Comparison of ENCODE assay signal across 20 cellular contexts in the genomic region with DNA sequence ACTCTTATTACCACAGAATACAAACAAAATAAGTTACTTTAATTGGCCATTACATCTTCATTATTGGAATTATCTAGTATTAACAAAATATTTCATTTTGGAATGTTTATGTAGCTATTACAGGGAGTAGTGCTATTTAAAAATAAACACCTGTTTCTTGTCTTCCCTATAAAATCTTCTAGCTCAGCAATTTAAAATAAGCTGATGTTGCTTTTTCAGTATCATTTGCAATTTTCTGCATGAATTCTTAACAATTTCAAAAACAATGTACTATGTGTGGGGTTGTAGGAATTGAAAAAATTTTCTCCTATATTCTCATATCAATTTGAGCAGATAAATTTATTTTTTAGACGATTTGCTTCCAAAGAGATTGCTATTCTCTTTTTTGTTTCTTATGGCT.
DNase-seq lines count a peak whose midpoint lies in the region; ATAC-seq, FAIRE-seq and TF ChIP-seq lines count a peak whose summit lies in the region.
"Had no signal": no experiment of that assay in that cellular context is flagged by ENCODE, and none has a peak within 500 bp of the region (broad histone marks: within the 10 kb centered on the region; RNA-seq: fewer than 3 reads in every experiment).

No MANE protein-coding gene starts in this region.

- H3K9me1 ChIP-seq in IMR-90 (ENCODE audit: insufficient read depth, low read length) (no peaks in the 10 kb centered on the region), K562 (ENCODE audit: control insufficient read depth, insufficient read depth, low read length) (no peaks in the 10 kb centered on the region)

- in situ Hi-C loops in IMR-90 (cut with MboI; ENCODE audit: low sequenced_read_pairs) = no loop called here
- in situ Hi-C loops in K562 (cut with MboI) = no loop called here

- H3K4me2 ChIP-seq in A549 (no peak overlapping the region), IMR-90 (ENCODE audit: low read depth, low read length) (no peak overlapping the region), K562 (ENCODE audit: insufficient read depth, low read length) (no peak overlapping the region)
- H3K4me2 ChIP-seq: BLaER1 treated with 17β-estradiol and CSF1 and Interleukin-3, amounts not matched to agents 10 nM and 100 nM had no signal

- H3K4me3 ChIP-seq in A549 = no peak overlapping the region
- no peak overlapping the region for H3K4me3 ChIP-seq in IMR-90 (ENCODE audit: insufficient read depth, low read depth, low read length)
- H3K4me3 ChIP-seq in K562 = no peak overlapping the region
- H3K4me3 ChIP-seq: BLaER1 treated with 17β-estradiol and CSF1 and Interleukin-3, amounts not matched to agents 10 nM and 100 nM had no signal

- H2BK120ac ChIP-seq in IMR-90 (ENCODE audit: low read depth, low read length) = no peak overlapping the region

- H4K20me1 ChIP-seq in IMR-90 (ENCODE audit: insufficient read depth, low read length) (no peaks in the 10 kb centered on the region), K562 (replicated peaks; ENCODE audit: control insufficient read depth, insufficient read depth, low read length) (no peaks in the 10 kb centered on the region)
- H4K20me1 ChIP-seq: BLaER1 treated with 17β-estradiol and CSF1 and Interleukin-3, amounts not matched to agents 10 nM and 100 nM had no signal

- no TSS peak for BruUV-seq in IMR-90 (replicated peaks; lab: Mats Ljungman, UMichigan)
- no TSS peak for BruUV-seq in K562 (replicated peaks; lab: Mats Ljungman, UMichigan)

- no peak overlapping the region for H3K9ac ChIP-seq in IMR-90 (ENCODE audit: low read depth, low read length)
- H3K9ac ChIP-seq in K562 (ENCODE audit: insufficient read depth in 1 of 2, low read depth in 2 of 2, low read length in 2 of 2) = no peak overlapping the region
- H3K9ac ChIP-seq: BLaER1 treated with 17β-estradiol and CSF1 and Interleukin-3, amounts not matched to agents 10 nM and 100 nM had no signal

- H3K18ac ChIP-seq in IMR-90 (ENCODE audit: low read depth, low read length) = no peak overlapping the region

- no peaks in the 10 kb centered on the region for H3K9me3 ChIP-seq in A549
- no peaks in the 10 kb centered on the region for H3K9me3 ChIP-seq in IMR-90 (ENCODE audit: control insufficient read depth, insufficient read depth, low read length)
- H3K9me3 ChIP-seq in K562 (replicated peaks; ENCODE audit: control insufficient read depth, insufficient read depth, low read depth, low read length) = no peaks in the 10 kb centered on the region

- TF ChIP-seq EP300 in A549 (IDR thresholded peaks at IDR 0.05) (no peak), K562 (IDR thresholded peaks at IDR 0.05; ENCODE audit: low read length) (no peak)

- H2BK20ac ChIP-seq in IMR-90 (ENCODE audit: low read depth, low read length) = no peak overlapping the region

- POLR2A ChIA-PET in A549 (lab: Yijun Ruan, JAX) = no interaction called here
- POLR2A ChIA-PET in IMR-90 (lab: Charles Lee; ENCODE audit: unreplicated experiment) = no interaction called here
- POLR2A ChIA-PET in K562 (lab: Yijun Ruan, JAX) = no interaction called here

- peak; percentile 82 for FAIRE-seq in A549 (lab: Jason Lieb, UNC)
- no peak for FAIRE-seq in K562 (lab: Jason Lieb, UNC)
- FAIRE-seq: A204.1, G401.6, GM12891, GM19239 had no signal

- no peak for TF ChIP-seq POLR2A in A549 (IDR thresholded peaks at IDR 0.05; ENCODE audit: low read length)
- no peak for TF ChIP-seq POLR2A in IMR-90 (IDR thresholded peaks at IDR 0.05; ENCODE audit: low read depth, low read length)
- no peak for TF ChIP-seq POLR2A in K562 (conservative IDR thresholded peaks at IDR 0.05)

- H3K4me1 ChIP-seq in A549 (no peaks in the 10 kb centered on the region), IMR-90 (ENCODE audit: control insufficient read depth, insufficient read depth, low read length) (no peaks in the 10 kb centered on the region), K562 (replicated peaks in 1 of 2; ENCODE audit: control insufficient read depth in 2 of 2, insufficient read depth in 2 of 2, low read length in 2 of 2) (no peaks in the 10 kb centered on the region)
- H3K4me1 ChIP-seq: BLaER1 treated with 17β-estradiol and CSF1 and Interleukin-3, amounts not matched to agents 10 nM and 100 nM; Caco-2 had no signal

- CTCF ChIA-PET in A549 (lab: Yijun Ruan, JAX) (no interaction called here), IMR-90 (lab: Yijun Ruan, JAX) (no interaction called here), K562 (lab: Yijun Ruan, JAX; ENCODE audit: low intra/inter-chr PET ratio) (no interaction called here)

- H4K8ac ChIP-seq in IMR-90 (ENCODE audit: low read depth in 2 of 2, low read length in 2 of 2) = no peak overlapping the region

- no peak overlapping the region for H4K91ac ChIP-seq in IMR-90 (ENCODE audit: insufficient read depth, low read depth, low read length)

- ATAC-seq in A549 = no peak
- ATAC-seq in IMR-90 (ENCODE audit: low read depth) = no peak
- ATAC-seq in K562 = no peak
- ATAC-seq: CD8-positive, alpha-beta T cell had no signal

- H4K5ac ChIP-seq in IMR-90 (ENCODE audit: low read depth, low read length) = no peak overlapping the region

- H2BK5ac ChIP-seq in IMR-90 (ENCODE audit: low read depth, low read length, poor library complexity, severe bottlenecking) = no peak overlapping the region

- no peak overlapping the region for H2BK15ac ChIP-seq in IMR-90 (ENCODE audit: low read depth, low read length)

- no peak for DNase-seq in A549 (ENCODE audit: low read depth in 1 of 2, low spot score in 1 of 2)
- no peak for DNase-seq in IMR-90
- DNase-seq in K562 (ENCODE audit: extremely low read depth in 1 of 4, low spot score in 3 of 4) = no peak
- DNase-seq in GOT3 (lab: John Stamatoyannopoulos, UW) = no peak
- DNase-seq in SKM-1 treated with dmso at 0.1 percent for 144 hours (lab: John Stamatoyannopoulos, UW; ENCODE audit: unreplicated experiment) = no peak
- DNase-seq in NCI-H226 = no peak
- DNase-seq: 8988T; AML-193; Caco-2; Calu3; CD4-positive, alpha-beta T cell; CD8-positive, alpha-beta T cell; DMS79 treated with DMSO at 0.1 percent for 48 hours; GF-D8 had no signal

- intact Hi-C loops in IMR-90 (cut with micrococcal nuclease) = no loop called here
- intact Hi-C loops in K562 (cut with micrococcal nuclease) = no loop called here

- H3K36me3 ChIP-seq in IMR-90 (ENCODE audit: control insufficient read depth, insufficient read depth, low read length) (no peaks in the 10 kb centered on the region), K562 (ENCODE audit: control insufficient read depth, insufficient read depth, low read length) (no peaks in the 10 kb centered on the region)
- H3K36me3 ChIP-seq: BLaER1 treated with 17β-estradiol and CSF1 and Interleukin-3, amounts not matched to agents 10 nM and 100 nM had no signal

- no peak overlapping the region for H2AK5ac ChIP-seq in IMR-90 (ENCODE audit: low read depth, low read length)

- no peaks in the 10 kb centered on the region for H3K79me1 ChIP-seq in IMR-90 (ENCODE audit: low read depth in 1 of 2, low read length in 2 of 2)

- H3K4ac ChIP-seq in IMR-90 (ENCODE audit: low read depth, low read length) = no peak overlapping the region

- WGBS in A549 (ENCODE audit: missing lambda C conversion rate) = 1% methylated on average over 1 of the region's 1 CpG
- WGBS in IMR-90 (ENCODE audit: extremely low coverage in 2 of 2, insufficient read length in 1 of 2), 2 experiments = no CpG with 5 or more reads among the region's 1 CpG
- 0% methylated on average over 1 of the region's 1 CpG for WGBS in K562 (ENCODE audit: insufficient coverage, low coverage, missing lambda C conversion rate)

- H3K56ac ChIP-seq in IMR-90 (ENCODE audit: extremely low read depth, insufficient read depth, low read length) = no peak overlapping the region

- H3K27ac ChIP-seq in A549 = no peak overlapping the region
- H3K27ac ChIP-seq in IMR-90 (ENCODE audit: insufficient read depth, low read length) = no peak overlapping the region
- H3K27ac ChIP-seq in K562 (ENCODE audit: extremely low read depth, low read depth, low read length) = no peak overlapping the region
- H3K27ac ChIP-seq: BLaER1 treated with 17β-estradiol and CSF1 and Interleukin-3, amounts not matched to agents 10 nM and 100 nM; C4-2B had no signal

- no peak overlapping the region for H2AFZ ChIP-seq in IMR-90 (replicated peaks; ENCODE audit: low read length, poor library complexity)
- no peak overlapping the region for H2AFZ ChIP-seq in K562 (ENCODE audit: low read depth, low read length)

- no peak overlapping the region for H3K23ac ChIP-seq in IMR-90 (ENCODE audit: low read depth, low read length)

- H3K27me3 ChIP-seq in IMR-90 (ENCODE audit: control insufficient read depth, insufficient read depth, low read length) = no peaks in the 10 kb centered on the region
- no peaks in the 10 kb centered on the region for H3K27me3 ChIP-seq in K562 (ENCODE audit: control insufficient read depth in 2 of 2, insufficient read depth in 2 of 2, low read length in 2 of 2)
- H3K27me3 ChIP-seq: BLaER1 treated with 17β-estradiol and CSF1 and Interleukin-3, amounts not matched to agents 10 nM and 100 nM had no signal

- H3K79me2 ChIP-seq in K562 (ENCODE audit: control insufficient read depth, insufficient read depth, low read length) = no peaks in the 10 kb centered on the region

- H2AK9ac ChIP-seq in IMR-90 (replicated peaks; ENCODE audit: low read depth, low read length, poor library complexity) = no peak overlapping the region

- no peak overlapping the region for H3K14ac ChIP-seq in IMR-90 (replicated peaks; ENCODE audit: low read depth, low read length)

- no peak for TF ChIP-seq RAD21 in A549 (conservative IDR thresholded peaks at IDR 0.05 in 1 of 2, IDR thresholded peaks at IDR 0.05 in 1 of 2)
- no peak for TF ChIP-seq RAD21 in IMR-90 (IDR thresholded peaks at IDR 0.05; ENCODE audit: low read length)
- TF ChIP-seq RAD21 in K562 (CRISPR knock-in tag; conservative IDR thresholded peaks at IDR 0.05 in 1 of 2, IDR thresholded peaks at IDR 0.05 in 1 of 2) = no peak

- dilution Hi-C loops in IMR-90 (cut with HindIII; ENCODE audit: low sequenced_read_pairs, unreplicated experiment) = no loop called here

- no peak for TF ChIP-seq CTCF in A549 (IDR thresholded peaks at IDR 0.05)
- TF ChIP-seq CTCF in IMR-90 (conservative IDR thresholded peaks at IDR 0.05; ENCODE audit: low read depth, low read length) = no peak
- TF ChIP-seq CTCF in K562 (IDR thresholded peaks at IDR 0.05 in 2 of 3, conservative IDR thresholded peaks at IDR 0.05 in 1 of 3; ENCODE audit: insufficient read depth in 2 of 3, low read depth in 1 of 3, low read length in 3 of 3) = no peak

TF ChIP-seq in A549, 52 proteins besides CTCF, POLR2A, EP300 and RAD21:
- TF ChIP-seq ESRRA (IDR thresholded peaks at IDR 0.05; ENCODE audit: borderline replicate concordance, low read length) (no peak), MAFK (IDR thresholded peaks at IDR 0.05; ENCODE audit: partially characterized antibody) (peak; percentile 75)

TF ChIP-seq in IMR-90, 13 proteins besides CTCF, POLR2A, EP300 and RAD21:
- TF ChIP-seq NFE2L2 (IDR thresholded peaks at IDR 0.05; ENCODE audit: low read depth, low read length) (no peak), MAFK (IDR thresholded peaks at IDR 0.05; ENCODE audit: low read depth, low read length) (peak; percentile 74), CEBPB (IDR thresholded peaks at IDR 0.05; ENCODE audit: low read depth, low read length) (no peak)
TF ChIP-seq in IMR-90: peak in this region for 1.

TF ChIP-seq in K562, 482 proteins besides CTCF, POLR2A, EP300 and RAD21 (continues in another document):
- TF ChIP-seq GTF2A2 (tag; IDR thresholded peaks at IDR 0.05) (no peak), MAFF (IDR thresholded peaks at IDR 0.05; ENCODE audit: low read length) (peak; percentile 29; the same call in 1 of the 2 replicates), GTF2F1 (IDR thresholded peaks at IDR 0.05; ENCODE audit: low read depth, low read length) (no peak), ZNF316 (IDR thresholded peaks at IDR 0.05) (peak; percentile 76)
